1 cellular context compared by ENCODE assay signal in genomic region chr11:22846726-22847125, GRCh38.
TF ChIP-seq lines count a peak whose summit lies in the region.

No MANE protein-coding gene starts in this region.

TF ChIP-seq in K562, 482 proteins besides CTCF, POLR2A, EP300 and RAD21:
- TF ChIP-seq FOXP4 (CRISPR knock-in tag; IDR thresholded peaks at IDR 0.05; ENCODE audit: borderline replicate concordance), result no peak
- peak; percentile 52; the same call in 1 of the 2 replicates for TF ChIP-seq C11orf30 (IDR thresholded peaks at IDR 0.05; ENCODE audit: low read depth)
- peak; percentile 68 for TF ChIP-seq ZNF316 (IDR thresholded peaks at IDR 0.05)
